In genomic region chr11:19730373-19730772, GRCh38 we compare ENCODE assay signal across 14 cellular contexts. TPM values are rescaled to one million over a fixed set of nuclear protein-coding genes. Genes with fewer than 3 reads are reported as not detected.
DNase-seq lines count a peak whose midpoint lies in the region; ATAC-seq lines count a peak whose summit lies in the region.
"Had no signal": no experiment of that assay in that cellular context is flagged by ENCODE, and none has a peak within 500 bp of the region (broad histone marks: within the 10 kb centered on the region; RNA-seq: fewer than 3 reads in every experiment).

No MANE protein-coding gene starts in this region.

- peaks cover 0 to 7% (median 0%) of the 10 kb centered on the region in 5 donors for H3K27me3 Mint-ChIP-seq in naive thymus-derived CD8-positive, alpha-beta T cell

- POLR2A ChIA-PET in naive thymus-derived CD8-positive, alpha-beta T cell (lab: Charles Lee) = no interaction called here

- no peak overlapping the region for H3K4me3 Mint-ChIP-seq in naive thymus-derived CD8-positive, alpha-beta T cell
- H3K4me3 Mint-ChIP-seq: memory B cell, neural crest cell, WTC11 had no signal

- H3K4me1 Mint-ChIP-seq in naive thymus-derived CD8-positive, alpha-beta T cell = peaks cover 0 to 1% (median 0%) of the 10 kb centered on the region in 4 donors
- H3K4me1 Mint-ChIP-seq: memory B cell had no signal

- peak in 13 of 14 donors; percentile 22 to 96 (median 65) for DNase-seq in C1 segment of cervical spinal cord (lab: John Stamatoyannopoulos, UW)
- peak in 49 of 58 donors; percentile 22 to 81 (median 60) for DNase-seq in anterior cingulate cortex (lab: John Stamatoyannopoulos, UW)
- DNase-seq in cardiac septum (ENCODE audit: low spot score) = peak; percentile 83
- DNase-seq in posterior cingulate gyrus = peak; percentile 53 to 93 (median 66)
- DNase-seq in naive thymus-derived CD8-positive, alpha-beta T cell = no peak
- no peak for DNase-seq in RKO (ENCODE audit: low spot score)
- no peak for DNase-seq in inferior parietal cortex (ENCODE audit: extremely low spot score)
- DNase-seq: ACHN, adrenal gland had no signal

- no peaks in the 10 kb centered on the region for H3K36me3 Mint-ChIP-seq in naive thymus-derived CD8-positive, alpha-beta T cell
- H3K36me3 Mint-ChIP-seq: memory B cell, WTC11 had no signal

- intact Hi-C loops in cardiac septum (cut with DNase I) (no loop called here), posterior cingulate gyrus (cut with DNase I) (loop anchor here (10.0 kb wide), 1 partner anchor 426 kb away; no protein-coding TSS in a partner anchor)

- no peak overlapping the region for H3K27ac Mint-ChIP-seq in naive thymus-derived CD8-positive, alpha-beta T cell
- H3K27ac Mint-ChIP-seq: memory B cell, WTC11 had no signal

- no peak for ATAC-seq in GM18498 (IDR thresholded peaks at IDR 0.05; ENCODE audit: unreplicated experiment)
- no peak for ATAC-seq in naive thymus-derived CD8-positive, alpha-beta T cell
- ATAC-seq: GM12878, WTC11 had no signal

- H3K9me3 Mint-ChIP-seq in naive thymus-derived CD8-positive, alpha-beta T cell = no peaks in the 10 kb centered on the region
- H3K9me3 Mint-ChIP-seq: memory B cell, neural crest cell, WTC11 had no signal

RNA-seq across cellular contexts. Expression of gene NAV2, which starts 17.7 kb away (rescaled TPM):
- 50.8 TPM for total RNA-seq in cardiac septum
- total RNA-seq in naive thymus-derived CD8-positive, alpha-beta T cell = 1 to 10 TPM; 2.1 to 4.2 TPM
- under 1 TPM in 2 of 3 donors, not detected in 1; 0.06 to 0.16 TPM for polyA plus RNA-seq in naive thymus-derived CD8-positive, alpha-beta T cell

Comparison
In these comparisons a context has a peak if more than half of its experiments do, and no peak if none do; other contexts are left out.
1. DNase-seq: peak in C1 segment of cervical spinal cord (13 of 14), anterior cingulate cortex (49 of 58), cardiac septum (single experiment) and posterior cingulate gyrus (10 of 10); none in naive thymus-derived CD8-positive, alpha-beta T cell (0 of 10), RKO (single experiment) and inferior parietal cortex (single experiment).